Comparison of ENCODE assay signal across 16 cellular contexts in the genomic region with DNA sequence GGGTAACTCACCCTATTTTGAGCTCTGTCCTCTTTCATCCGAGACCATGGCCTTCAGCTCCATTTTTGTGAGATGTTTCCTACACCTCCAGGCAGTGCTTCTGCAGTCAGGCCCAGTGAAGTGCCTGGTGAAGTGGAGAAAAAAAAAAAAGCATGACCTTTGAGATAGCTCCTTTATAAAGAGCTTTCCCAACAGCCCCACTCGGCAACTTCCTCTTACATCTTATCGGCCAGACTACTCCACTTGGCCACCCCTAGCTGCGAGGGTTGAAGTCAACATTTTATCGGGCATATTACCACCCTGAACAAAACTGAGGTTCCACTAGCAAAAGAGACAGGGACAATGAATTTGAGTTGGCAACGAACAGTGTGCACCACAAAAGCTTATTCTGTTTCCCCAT.
DNase-seq lines count a peak whose midpoint lies in the region; ATAC-seq and TF ChIP-seq lines count a peak whose summit lies in the region.
"Had no signal": no experiment of that assay in that cellular context is flagged by ENCODE, and none has a peak within 500 bp of the region (broad histone marks: within the 10 kb centered on the region; RNA-seq: fewer than 3 reads in every experiment).

No MANE protein-coding gene starts in this region.

- peak overlapping the region; percentile 67 for H4K91ac ChIP-seq in IMR-90 (ENCODE audit: insufficient read depth, low read depth, low read length)

- H3K4ac ChIP-seq in IMR-90 (ENCODE audit: low read depth, low read length): peak overlapping the region; percentile 67

- peak overlapping the region; percentile 89 for H2AK5ac ChIP-seq in IMR-90 (ENCODE audit: low read depth, low read length)

- dilution Hi-C loops in IMR-90 (cut with HindIII; ENCODE audit: low sequenced_read_pairs, unreplicated experiment): no loop called here

- H2BK5ac ChIP-seq in IMR-90 (ENCODE audit: low read depth, low read length, poor library complexity, severe bottlenecking): peak overlapping the region; percentile 75

- peak overlapping the region; percentile 59 for H3K14ac ChIP-seq in IMR-90 (replicated peaks; ENCODE audit: low read depth, low read length)

- H3K23ac ChIP-seq in IMR-90 (ENCODE audit: low read depth, low read length): peak overlapping the region; percentile 66; the same call in 1 of the 2 replicates

- TF ChIP-seq CTCF in IMR-90 (conservative IDR thresholded peaks at IDR 0.05; ENCODE audit: low read depth, low read length): no peak
- TF ChIP-seq CTCF in ascending aorta (IDR thresholded peaks at IDR 0.05): no peak
- no peak for TF ChIP-seq CTCF in right atrium auricular region (IDR thresholded peaks at IDR 0.05)
- no peak for TF ChIP-seq CTCF in GM13976 (IDR thresholded peaks at IDR 0.05; ENCODE audit: borderline replicate concordance, control extremely low read depth, extremely low read depth, insufficient read depth, missing control alignments)

- intact Hi-C loops in IMR-90 (cut with micrococcal nuclease) (no loop called here), ascending aorta (cut with DNase I) (no loop called here)

- no peaks in the 10 kb centered on the region for H3K79me1 ChIP-seq in IMR-90 (ENCODE audit: low read depth in 1 of 2, low read length in 2 of 2)

- DNase-seq in IMR-90 (no peak), ascending aorta (ENCODE audit: low spot score in 2 of 2) (no peak), right atrium auricular region (ENCODE audit: low spot score) (no peak), mucosa of gallbladder (ENCODE audit: low spot score) (no peak), anterior cingulate cortex (lab: John Stamatoyannopoulos, UW) (no peak), GM13976 (ENCODE audit: low spot score) (no peak)
- DNase-seq: activated CD4-positive, alpha-beta T cell treated with anti-CD3 and anti-CD28 coated beads for 1 hour; activated CD8-positive, alpha-beta memory T cell treated with anti-CD3 and anti-CD28 coated beads, Interleukin-2, amount 50 U/mL, for 48 hours; activated naive CD4-positive, alpha-beta T cell treated with anti-CD3 and anti-CD28 coated beads, Interleukin-2, amount 10 ng/mL, durations not matched to agents 7 days and 5 days; BE2C; central memory CD4-positive, alpha-beta T cell; kidney glomerular epithelial cell; NCI-H1092 treated with DMSO at 0.1 percent for 48 hours had no signal

- H3K4me1 ChIP-seq in IMR-90 (ENCODE audit: control insufficient read depth, insufficient read depth, low read length) (peaks cover 10% of the 10 kb centered on the region), ascending aorta (peaks cover 0 to 17% of the 10 kb centered on the region in 2 donors), right atrium auricular region (peaks cover 0 to 17% of the 10 kb centered on the region in 2 donors), skeletal muscle tissue (ENCODE audit: control insufficient read depth in 3 of 3, insufficient read depth in 3 of 3, low read length in 3 of 3) (peaks cover 4 to 13% (median 4%) of the 10 kb centered on the region in 3 donors)
- H3K4me1 ChIP-seq: BE2C had no signal

- peak overlapping the region; percentile 81 for H2BK120ac ChIP-seq in IMR-90 (ENCODE audit: low read depth, low read length)

- H4K8ac ChIP-seq in IMR-90 (ENCODE audit: low read depth in 2 of 2, low read length in 2 of 2): peak overlapping the region; percentile 41 to 75

- H2AK9ac ChIP-seq in IMR-90 (replicated peaks; ENCODE audit: low read depth, low read length, poor library complexity): peak overlapping the region; percentile 25

- BruUV-seq in IMR-90 (replicated peaks; lab: Mats Ljungman, UMichigan): no TSS peak

- H2BK20ac ChIP-seq in IMR-90 (ENCODE audit: low read depth, low read length): peak overlapping the region; percentile 85

- peak overlapping the region; percentile 87 for H2BK15ac ChIP-seq in IMR-90 (ENCODE audit: low read depth, low read length)

- peaks cover 8% of the 10 kb centered on the region for H3K9me1 ChIP-seq in IMR-90 (ENCODE audit: insufficient read depth, low read length)

- CTCF ChIA-PET in IMR-90 (lab: Yijun Ruan, JAX): no interaction called here

- no peaks in the 10 kb centered on the region for H3K36me3 ChIP-seq in IMR-90 (ENCODE audit: control insufficient read depth, insufficient read depth, low read length)
- no peaks in the 10 kb centered on the region for H3K36me3 ChIP-seq in ascending aorta
- no peaks in the 10 kb centered on the region for H3K36me3 ChIP-seq in right atrium auricular region
- no peaks in the 10 kb centered on the region for H3K36me3 ChIP-seq in skeletal muscle tissue (ENCODE audit: control insufficient read depth in 3 of 3, insufficient read depth in 3 of 3, low read length in 3 of 3)
- H3K36me3 ChIP-seq: BE2C had no signal

- H3K9ac ChIP-seq in IMR-90 (ENCODE audit: low read depth, low read length): no peak overlapping the region
- no peak overlapping the region for H3K9ac ChIP-seq in skeletal muscle tissue (ENCODE audit: low read depth in 1 of 3, low read length in 3 of 3)

- peak overlapping the region; percentile 78 for H3K18ac ChIP-seq in IMR-90 (ENCODE audit: low read depth, low read length)

- no peaks in the 10 kb centered on the region for H4K20me1 ChIP-seq in IMR-90 (ENCODE audit: insufficient read depth, low read length)

- H3K27ac ChIP-seq in IMR-90 (ENCODE audit: insufficient read depth, low read length): peak overlapping the region; percentile 91
- peak overlapping the region; percentile 66 to 74 for H3K27ac ChIP-seq in ascending aorta
- peak overlapping the region; percentile 6 to 57 for H3K27ac ChIP-seq in right atrium auricular region
- H3K27ac ChIP-seq in skeletal muscle tissue (ENCODE audit: low read depth, low read length): peak overlapping the region; percentile 8

- POLR2A ChIA-PET in IMR-90 (lab: Charles Lee; ENCODE audit: unreplicated experiment): interaction anchor here (0.9 kb wide), 1 partner anchor 111 kb away, joined by 3 read pairs; no protein-coding TSS in a partner anchor

- peak overlapping the region; percentile 65 for H2AFZ ChIP-seq in IMR-90 (replicated peaks; ENCODE audit: low read length, poor library complexity)

- H4K5ac ChIP-seq in IMR-90 (ENCODE audit: low read depth, low read length): peak overlapping the region; percentile 13

- WGBS in IMR-90 (ENCODE audit: extremely low coverage in 2 of 2, insufficient read length in 1 of 2), 2 experiments: 18% methylated on average over 4 of the region's 6 CpGs; no CpG with 5 or more reads in 1 of the 2 experiments

- in situ Hi-C loops in IMR-90 (cut with MboI; ENCODE audit: low sequenced_read_pairs) (no loop called here), GM13976 (cut with MboI; ENCODE audit: low sequenced_read_pairs, unreplicated experiment) (no loop called here)

- no peak for TF ChIP-seq RAD21 in IMR-90 (IDR thresholded peaks at IDR 0.05; ENCODE audit: low read length)

- H3K9me3 ChIP-seq in IMR-90 (ENCODE audit: control insufficient read depth, insufficient read depth, low read length) (no peaks in the 10 kb centered on the region), ascending aorta (no peaks in the 10 kb centered on the region), right atrium auricular region (peaks cover 0 to 3% of the 10 kb centered on the region in 2 donors), skeletal muscle tissue (ENCODE audit: control insufficient read depth in 3 of 3, low read length in 3 of 3) (no peaks in the 10 kb centered on the region)
- H3K9me3 ChIP-seq: BE2C had no signal

- H3K4me3 ChIP-seq in IMR-90 (ENCODE audit: insufficient read depth, low read depth, low read length) (no peak overlapping the region), ascending aorta (no peak overlapping the region), right atrium auricular region (no peak overlapping the region), skeletal muscle tissue (ENCODE audit: low read length in 3 of 3) (no peak overlapping the region)
- H3K4me3 ChIP-seq: skin epidermis had no signal

- H3K27me3 ChIP-seq in IMR-90 (ENCODE audit: control insufficient read depth, insufficient read depth, low read length) (no peaks in the 10 kb centered on the region), ascending aorta (no peaks in the 10 kb centered on the region), right atrium auricular region (no peaks in the 10 kb centered on the region), skeletal muscle tissue (ENCODE audit: control insufficient read depth in 3 of 3, insufficient read depth in 3 of 3, low read length in 3 of 3) (no peaks in the 10 kb centered on the region)
- H3K27me3 ChIP-seq: BE2C had no signal

- peak overlapping the region; percentile 38 for H3K4me2 ChIP-seq in IMR-90 (ENCODE audit: low read depth, low read length)

- ATAC-seq in IMR-90 (ENCODE audit: low read depth) (peak; percentile 46), GM18502 (IDR thresholded peaks at IDR 0.05; ENCODE audit: poor library complexity, unreplicated experiment) (no peak)

- peak overlapping the region; percentile 42 for H3K56ac ChIP-seq in IMR-90 (ENCODE audit: extremely low read depth, insufficient read depth, low read length)

- TF ChIP-seq POLR2A in IMR-90 (IDR thresholded peaks at IDR 0.05; ENCODE audit: low read depth, low read length): no peak

TF ChIP-seq in IMR-90, 13 proteins besides CTCF, POLR2A, EP300 and RAD21 (continues in another document):
- TF ChIP-seq, protein P1, sequence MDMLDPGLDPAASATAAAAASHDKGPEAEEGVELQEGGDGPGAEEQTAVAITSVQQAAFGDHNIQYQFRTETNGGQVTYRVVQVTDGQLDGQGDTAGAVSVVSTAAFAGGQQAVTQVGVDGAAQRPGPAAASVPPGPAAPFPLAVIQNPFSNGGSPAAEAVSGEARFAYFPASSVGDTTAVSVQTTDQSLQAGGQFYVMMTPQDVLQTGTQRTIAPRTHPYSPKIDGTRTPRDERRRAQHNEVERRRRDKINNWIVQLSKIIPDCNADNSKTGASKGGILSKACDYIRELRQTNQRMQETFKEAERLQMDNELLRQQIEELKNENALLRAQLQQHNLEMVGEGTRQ (IDR thresholded peaks at IDR 0.05; ENCODE audit: low read depth, low read length): no peak
- TF ChIP-seq RCOR1 (IDR thresholded peaks at IDR 0.05; ENCODE audit: insufficient replicate concordance, low read length) (no peak), MXI1 (IDR thresholded peaks at IDR 0.05; ENCODE audit: borderline replicate concordance, low read depth, low read length) (no peak), MAFK (IDR thresholded peaks at IDR 0.05; ENCODE audit: low read depth, low read length) (no peak), NFE2L2 (IDR thresholded peaks at IDR 0.05; ENCODE audit: low read depth, low read length) (no peak), FOS (IDR thresholded peaks at IDR 0.05; ENCODE audit: low read depth, low read length) (no peak), BHLHE40 (IDR thresholded peaks at IDR 0.05; ENCODE audit: low read depth, low read length) (no peak)
- TF ChIP-seq, protein P2, sequence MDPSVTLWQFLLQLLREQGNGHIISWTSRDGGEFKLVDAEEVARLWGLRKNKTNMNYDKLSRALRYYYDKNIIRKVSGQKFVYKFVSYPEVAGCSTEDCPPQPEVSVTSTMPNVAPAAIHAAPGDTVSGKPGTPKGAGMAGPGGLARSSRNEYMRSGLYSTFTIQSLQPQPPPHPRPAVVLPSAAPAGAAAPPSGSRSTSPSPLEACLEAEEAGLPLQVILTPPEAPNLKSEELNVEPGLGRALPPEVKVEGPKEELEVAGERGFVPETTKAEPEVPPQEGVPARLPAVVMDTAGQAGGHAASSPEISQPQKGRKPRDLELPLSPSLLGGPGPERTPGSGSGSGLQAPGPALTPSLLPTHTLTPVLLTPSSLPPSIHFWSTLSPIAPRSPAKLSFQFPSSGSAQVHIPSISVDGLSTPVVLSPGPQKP (IDR thresholded peaks at IDR 0.05; ENCODE audit: borderline replicate concordance, low read depth, low read length): no peak

Comparison
In these comparisons a context has a peak if more than half of its experiments do, and no peak if none do; other contexts are left out.
1. H3K27ac ChIP-seq: peak in every context shown above with its lines; median percentile 91 in IMR-90; 70 in ascending aorta; 32 in right atrium auricular region; 8 in skeletal muscle tissue.